ENCODE assay signal across 1 cellular context in genomic region chr10:49538381-49539319, GRCh38.
TF ChIP-seq lines count a peak whose summit lies in the region.

Gene ERCC6, minus strand, starts transcription at chr10:49539121.

TF ChIP-seq in HepG2, 621 proteins besides CTCF, POLR2A, EP300 and RAD21 (continued from another document and continues in another):
- TF ChIP-seq, protein P1, sequence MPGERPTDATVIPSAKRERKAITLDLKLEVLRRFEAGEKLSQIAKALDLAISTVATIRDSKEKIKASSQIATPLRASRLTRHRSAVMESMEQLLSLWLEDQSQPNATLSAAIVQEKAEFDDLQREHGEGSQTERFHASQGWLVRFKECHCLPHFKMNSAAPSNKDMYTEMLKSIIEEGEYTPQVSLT (CRISPR knock-in tag; IDR thresholded peaks at IDR 0.05; ENCODE audit: borderline replicate concordance, low read depth) = no peak
- TF ChIP-seq RBM39 (IDR thresholded peaks at IDR 0.05; ENCODE audit: low read depth, low read length, poor library complexity, severe bottlenecking) (no peak), LCORL (IDR thresholded peaks at IDR 0.05) (no peak), LCORL (CRISPR knock-in tag; IDR thresholded peaks at IDR 0.05) (peak; percentile 36; the same call in 1 of the 2 replicates), ZFP36 (IDR thresholded peaks at IDR 0.05; ENCODE audit: borderline replicate concordance, low read depth, low read length, partially characterized antibody) (no peak), ZBTB42 (CRISPR knock-in tag; IDR thresholded peaks at IDR 0.05) (peak; percentile 51; the same call in 1 of the 2 replicates), ZNF12 (CRISPR knock-in tag; IDR thresholded peaks at IDR 0.05) (no peak), SSRP1 (CRISPR knock-in tag; IDR thresholded peaks at IDR 0.05) (no peak), ZNF251 (CRISPR knock-in tag; IDR thresholded peaks at IDR 0.05) (no peak), ZFY (CRISPR knock-in tag; IDR thresholded peaks at IDR 0.05) (peak; percentile 96), NBN (conservative IDR thresholded peaks at IDR 0.05) (no peak), RARG (CRISPR knock-in tag; IDR thresholded peaks at IDR 0.05; ENCODE audit: low read depth) (no peak), ZNF709 (CRISPR knock-in tag; IDR thresholded peaks at IDR 0.05) (0 out of 2 replicates have a peak, but pooled peaks have one; percentile 60), ZNF329 (CRISPR knock-in tag; IDR thresholded peaks at IDR 0.05; ENCODE audit: low read depth) (peak; percentile 31; the same call in 1 of the 2 replicates), SNRNP70 (IDR thresholded peaks at IDR 0.05; ENCODE audit: low read depth, low read length) (no peak), ZSCAN21 (CRISPR knock-in tag; IDR thresholded peaks at IDR 0.05; ENCODE audit: borderline replicate concordance) (no peak; the same call in 1 of the 2 replicates), ZNF878 (CRISPR knock-in tag; IDR thresholded peaks at IDR 0.05) (no peak), CEBPB (IDR thresholded peaks at IDR 0.05; ENCODE audit: borderline replicate concordance, low read depth, low read length) (no peak), NFIC (IDR thresholded peaks at IDR 0.05; ENCODE audit: low read length) (no peak), FOXJ3 (CRISPR knock-in tag; IDR thresholded peaks at IDR 0.05; ENCODE audit: borderline replicate concordance) (peak; percentile 51; the same call in 1 of the 2 replicates), PPARG (CRISPR knock-in tag; conservative IDR thresholded peaks at IDR 0.05) (no peak), ZNF598 (CRISPR knock-in tag; IDR thresholded peaks at IDR 0.05; ENCODE audit: borderline replicate concordance) (peak; percentile 31; the same call in 1 of the 2 replicates), ZBTB34 (CRISPR knock-in tag; IDR thresholded peaks at IDR 0.05) (peak; percentile 47; the same call in 1 of the 2 replicates), SAFB2 (CRISPR knock-in tag; IDR thresholded peaks at IDR 0.05; ENCODE audit: borderline replicate concordance, low read depth) (no peak), SATB2 (CRISPR knock-in tag; IDR thresholded peaks at IDR 0.05) (peak; percentile 72), BCLAF1 (IDR thresholded peaks at IDR 0.05) (no peak), PITX1 (CRISPR knock-in tag; IDR thresholded peaks at IDR 0.05) (peak; percentile 37; the same call in 1 of the 2 replicates), ARID2 (CRISPR knock-in tag; IDR thresholded peaks at IDR 0.05; ENCODE audit: borderline replicate concordance) (peak; percentile 90), MXD3 (CRISPR knock-in tag; IDR thresholded peaks at IDR 0.05) (peak; percentile 76; the same call in 1 of the 2 replicates), ZFAT (CRISPR knock-in tag; conservative IDR thresholded peaks at IDR 0.05) (no peak; the same call in 1 of the 2 replicates), CCDC6 (CRISPR knock-in tag; IDR thresholded peaks at IDR 0.05) (no peak), JUN (CRISPR knock-in tag; IDR thresholded peaks at IDR 0.05) (no peak), ZNF280B (CRISPR knock-in tag; IDR thresholded peaks at IDR 0.05; ENCODE audit: borderline replicate concordance) (peak; percentile 58; the same call in 1 of the 2 replicates), CENPT (CRISPR knock-in tag; IDR thresholded peaks at IDR 0.05; ENCODE audit: low read depth) (no peak), CBX2 (IDR thresholded peaks at IDR 0.05; ENCODE audit: low read depth, low read length) (no peak), CBX2 (CRISPR knock-in tag; IDR thresholded peaks at IDR 0.05; ENCODE audit: low read depth) (0 out of 2 replicates have a peak, but pooled peaks have one; percentile 48), FOXA3 (CRISPR knock-in tag; IDR thresholded peaks at IDR 0.05) (no peak; the same call in none of the 2 replicates), KAT2B (IDR thresholded peaks at IDR 0.05; ENCODE audit: borderline replicate concordance, low read depth, low read length) (no peak), POLR2AphosphoS5 (IDR thresholded peaks at IDR 0.05; ENCODE audit: low read depth, low read length) (peak; percentile 79), ARNT (IDR thresholded peaks at IDR 0.05) (no peak), ISL2 (CRISPR knock-in tag; IDR thresholded peaks at IDR 0.05) (peak; percentile 57; the same call in 1 of the 2 replicates), ARNTL (CRISPR knock-in tag; IDR thresholded peaks at IDR 0.05) (peak; percentile 84), ZNF512B (CRISPR knock-in tag; IDR thresholded peaks at IDR 0.05; ENCODE audit: borderline replicate concordance) (no peak), REL (CRISPR knock-in tag; conservative IDR thresholded peaks at IDR 0.05) (0 out of 2 replicates have a peak, but pooled peaks have one; percentile 56), TFAP4 (IDR thresholded peaks at IDR 0.05; ENCODE audit: borderline replicate concordance, low read depth) (peak; percentile 88), ZMYM4 (CRISPR knock-in tag; IDR thresholded peaks at IDR 0.05) (peak; percentile 80)
- TF ChIP-seq, protein P2, sequence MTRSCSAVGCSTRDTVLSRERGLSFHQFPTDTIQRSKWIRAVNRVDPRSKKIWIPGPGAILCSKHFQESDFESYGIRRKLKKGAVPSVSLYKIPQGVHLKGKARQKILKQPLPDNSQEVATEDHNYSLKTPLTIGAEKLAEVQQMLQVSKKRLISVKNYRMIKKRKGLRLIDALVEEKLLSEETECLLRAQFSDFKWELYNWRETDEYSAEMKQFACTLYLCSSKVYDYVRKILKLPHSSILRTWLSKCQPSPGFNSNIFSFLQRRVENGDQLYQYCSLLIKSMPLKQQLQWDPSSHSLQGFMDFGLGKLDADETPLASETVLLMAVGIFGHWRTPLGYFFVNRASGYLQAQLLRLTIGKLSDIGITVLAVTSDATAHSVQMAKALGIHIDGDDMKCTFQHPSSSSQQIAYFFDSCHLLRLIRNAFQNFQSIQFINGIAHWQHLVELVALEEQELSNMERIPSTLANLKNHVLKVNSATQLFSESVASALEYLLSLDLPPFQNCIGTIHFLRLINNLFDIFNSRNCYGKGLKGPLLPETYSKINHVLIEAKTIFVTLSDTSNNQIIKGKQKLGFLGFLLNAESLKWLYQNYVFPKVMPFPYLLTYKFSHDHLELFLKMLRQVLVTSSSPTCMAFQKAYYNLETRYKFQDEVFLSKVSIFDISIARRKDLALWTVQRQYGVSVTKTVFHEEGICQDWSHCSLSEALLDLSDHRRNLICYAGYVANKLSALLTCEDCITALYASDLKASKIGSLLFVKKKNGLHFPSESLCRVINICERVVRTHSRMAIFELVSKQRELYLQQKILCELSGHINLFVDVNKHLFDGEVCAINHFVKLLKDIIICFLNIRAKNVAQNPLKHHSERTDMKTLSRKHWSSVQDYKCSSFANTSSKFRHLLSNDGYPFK (CRISPR knock-in tag; IDR thresholded peaks at IDR 0.05; ENCODE audit: borderline replicate concordance) = peak; percentile 63; the same call in 1 of the 2 replicates
- TF ChIP-seq, protein P3, sequence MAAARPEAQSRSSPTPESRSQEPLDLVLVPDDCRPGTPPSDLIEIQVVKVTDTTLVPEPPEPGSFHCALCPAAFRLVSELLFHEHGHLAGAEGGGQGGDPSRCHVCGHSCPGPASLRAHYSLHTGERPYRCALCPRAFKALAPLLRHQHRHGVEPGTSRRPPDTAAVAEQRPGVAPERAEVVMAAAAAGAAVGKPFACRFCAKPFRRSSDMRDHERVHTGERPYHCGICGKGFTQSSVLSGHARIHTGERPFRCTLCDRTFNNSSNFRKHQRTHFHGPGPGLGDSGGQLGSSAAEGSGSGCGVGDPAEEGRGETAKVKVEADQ (CRISPR knock-in tag; IDR thresholded peaks at IDR 0.05; ENCODE audit: borderline replicate concordance) = peak; percentile 30; the same call in 1 of the 2 replicates
- TF ChIP-seq, protein P4, sequence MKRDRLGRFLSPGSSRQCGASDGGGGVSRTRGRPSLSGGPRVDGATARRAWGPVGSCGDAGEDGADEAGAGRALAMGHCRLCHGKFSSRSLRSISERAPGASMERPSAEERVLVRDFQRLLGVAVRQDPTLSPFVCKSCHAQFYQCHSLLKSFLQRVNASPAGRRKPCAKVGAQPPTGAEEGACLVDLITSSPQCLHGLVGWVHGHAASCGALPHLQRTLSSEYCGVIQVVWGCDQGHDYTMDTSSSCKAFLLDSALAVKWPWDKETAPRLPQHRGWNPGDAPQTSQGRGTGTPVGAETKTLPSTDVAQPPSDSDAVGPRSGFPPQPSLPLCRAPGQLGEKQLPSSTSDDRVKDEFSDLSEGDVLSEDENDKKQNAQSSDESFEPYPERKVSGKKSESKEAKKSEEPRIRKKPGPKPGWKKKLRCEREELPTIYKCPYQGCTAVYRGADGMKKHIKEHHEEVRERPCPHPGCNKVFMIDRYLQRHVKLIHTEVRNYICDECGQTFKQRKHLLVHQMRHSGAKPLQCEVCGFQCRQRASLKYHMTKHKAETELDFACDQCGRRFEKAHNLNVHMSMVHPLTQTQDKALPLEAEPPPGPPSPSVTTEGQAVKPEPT (CRISPR knock-in tag; IDR thresholded peaks at IDR 0.05; ENCODE audit: low read depth) = no peak; the same call in 1 of the 2 replicates
- TF ChIP-seq, protein P5, sequence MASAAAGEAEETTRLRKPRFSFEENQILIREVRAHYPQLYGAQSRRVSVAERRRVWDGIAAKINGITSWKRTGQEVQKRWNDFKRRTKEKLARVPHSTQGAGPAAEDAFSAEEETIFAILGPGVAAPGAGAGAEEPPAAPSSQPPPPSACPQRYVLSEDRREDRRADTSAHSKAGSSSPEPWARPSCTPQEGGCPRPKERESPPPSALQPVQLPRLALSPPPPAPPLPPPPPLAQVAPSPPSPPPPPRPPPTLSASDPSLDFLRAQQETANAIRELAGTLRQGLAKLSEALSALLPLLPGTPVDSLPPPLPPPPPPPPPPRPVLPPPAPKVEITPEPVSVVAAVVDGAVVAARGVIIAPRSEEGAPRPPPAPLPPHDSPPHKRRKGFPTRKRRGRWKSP (CRISPR knock-in tag; IDR thresholded peaks at IDR 0.05) = peak; percentile 95
